ENCODE assay signal across 13 cellular contexts in genomic region chr1:158951956-158952355, GRCh38. TPM values are rescaled to one million over a fixed set of nuclear protein-coding genes. Genes with fewer than 3 reads are reported as not detected.
DNase-seq lines count a peak whose midpoint lies in the region; ATAC-seq and TF ChIP-seq lines count a peak whose summit lies in the region.
"Had no signal": no experiment of that assay in that cellular context is flagged by ENCODE, and none has a peak within 500 bp of the region (broad histone marks: within the 10 kb centered on the region; RNA-seq: fewer than 3 reads in every experiment).

No MANE protein-coding gene starts in this region.

- H3K9me3 ChIP-seq in body of pancreas (no peaks in the 10 kb centered on the region), Caco-2 (no peaks in the 10 kb centered on the region; the same call in 1 of the 2 replicates)
- H3K9me3 ChIP-seq: right lobe of liver, SJSA1 had no signal

- H3K36me3 Mint-ChIP-seq in T-helper 2 cell treated with Interferon-gamma antibody and Interleukin-4, amounts not matched to agents 5 μg/mL and 100 μg/mL, for 36 hours (ENCODE audit: low read depth), result peaks cover 54% of the 10 kb centered on the region
- no peaks in the 10 kb centered on the region for H3K36me3 Mint-ChIP-seq in Caco-2 (ENCODE audit: insufficient read depth, unreplicated experiment)

- peaks cover 11% of the 10 kb centered on the region for H3K9me3 Mint-ChIP-seq in T-helper 2 cell treated with Interferon-gamma antibody and Interleukin-4, amounts not matched to agents 5 μg/mL and 100 μg/mL, for 36 hours
- no peaks in the 10 kb centered on the region for H3K9me3 Mint-ChIP-seq in Caco-2 (ENCODE audit: unreplicated experiment)

- H3K4me1 Mint-ChIP-seq in T-helper 2 cell treated with Interferon-gamma antibody and Interleukin-4, amounts not matched to agents 5 μg/mL and 100 μg/mL, for 36 hours (ENCODE audit: low read depth), result no peaks in the 10 kb centered on the region
- no peaks in the 10 kb centered on the region for H3K4me1 Mint-ChIP-seq in Caco-2 (ENCODE audit: low read depth, unreplicated experiment)

- H3K27me3 ChIP-seq in body of pancreas (no peaks in the 10 kb centered on the region), Caco-2 (replicated peaks; ENCODE audit: control insufficient read depth, insufficient read depth, low read length) (no peaks in the 10 kb centered on the region)
- H3K27me3 ChIP-seq: breast epithelium, right lobe of liver, SJSA1 had no signal

- H3K4me3 ChIP-seq in body of pancreas (no peak overlapping the region), Caco-2 (ENCODE audit: low read depth, low read length) (no peak overlapping the region)
- H3K4me3 ChIP-seq: breast epithelium, right lobe of liver, SJSA1 had no signal

- TF ChIP-seq POLR2A in body of pancreas (IDR thresholded peaks at IDR 0.05), result no peak

- TF ChIP-seq CTCF in body of pancreas (IDR thresholded peaks at IDR 0.05) (no peak), Caco-2 (IDR thresholded peaks at IDR 0.05; ENCODE audit: insufficient read depth in 1 of 2, low read depth in 1 of 2, low read length in 1 of 2, severe bottlenecking in 1 of 2, unreplicated experiment in 1 of 2) (no peak)

- POLR2A ChIA-PET in Caco-2 (lab: Charles Lee), result no interaction called here

- BruUV-seq in Caco-2 (replicated peaks; lab: Mats Ljungman, UMichigan), result no TSS peak

- ATAC-seq in GM21360 (IDR thresholded peaks at IDR 0.05; ENCODE audit: unreplicated experiment) (peak; percentile 60), HG03571 (IDR thresholded peaks at IDR 0.05; ENCODE audit: unreplicated experiment) (peak; percentile 62), body of pancreas (no peak)
- ATAC-seq: activated CD8-positive, alpha-beta memory T cell treated with anti-CD3 and anti-CD28 coated beads, Interleukin-2, amount 10 ng/mL, durations not matched to agents 7 days and 5 days; right lobe of liver had no signal

- H3K27ac Mint-ChIP-seq in T-helper 2 cell treated with Interferon-gamma antibody and Interleukin-4, amounts not matched to agents 5 μg/mL and 100 μg/mL, for 36 hours, result no peak overlapping the region
- H3K27ac Mint-ChIP-seq in Caco-2 (ENCODE audit: unreplicated experiment), result no peak overlapping the region
- H3K27ac Mint-ChIP-seq: activated CD8-positive, alpha-beta memory T cell treated with anti-CD3 and anti-CD28 coated beads, Interleukin-2, amount 10 ng/mL, durations not matched to agents 7 days and 5 days had no signal

- no peaks in the 10 kb centered on the region for H3K27me3 Mint-ChIP-seq in T-helper 2 cell treated with Interferon-gamma antibody and Interleukin-4, amounts not matched to agents 5 μg/mL and 100 μg/mL, for 36 hours (ENCODE audit: low read depth)
- H3K27me3 Mint-ChIP-seq in Caco-2 (ENCODE audit: insufficient read depth, unreplicated experiment), result no peaks in the 10 kb centered on the region
- H3K27me3 Mint-ChIP-seq: activated CD8-positive, alpha-beta memory T cell treated with anti-CD3 and anti-CD28 coated beads, Interleukin-2, amount 10 ng/mL, durations not matched to agents 7 days and 5 days had no signal

- H3K4me1 ChIP-seq in body of pancreas, result no peaks in the 10 kb centered on the region
- no peaks in the 10 kb centered on the region for H3K4me1 ChIP-seq in Caco-2
- H3K4me1 ChIP-seq: breast epithelium, right lobe of liver, SJSA1 had no signal

- DNase-seq in GDM1 (lab: John Stamatoyannopoulos, UW) (peak; percentile 47), SK-N-DZ (ENCODE audit: low spot score) (peak; percentile 42), body of pancreas (no peak), Caco-2 (no peak)
- no peak for DNase-seq in T-helper 2 cell treated with Interferon-gamma antibody and Interleukin-4, amounts not matched to agents 5 μg/mL and 100 μg/mL, for 36 hours (ENCODE audit: low spot score)
- no peak for DNase-seq in activated CD8-positive, alpha-beta memory T cell treated with anti-CD3 and anti-CD28 coated beads for 24 hours
- DNase-seq: activated CD8-positive, alpha-beta memory T cell treated with anti-CD3 and anti-CD28 coated beads, Interleukin-2, amount 10 ng/mL, durations not matched to agents 7 days and 5 days; right lobe of liver had no signal

- intact Hi-C loops in body of pancreas (cut with DNase I), result no loop called here
- intact Hi-C loops in Caco-2 (cut with micrococcal nuclease; ENCODE audit: unreplicated experiment), result no loop called here

- no peaks in the 10 kb centered on the region for H3K36me3 ChIP-seq in body of pancreas (replicated peaks in 1 of 2; ENCODE audit: insufficient read depth in 1 of 2, low read depth in 2 of 2)
- H3K36me3 ChIP-seq in Caco-2 (ENCODE audit: control insufficient read depth, insufficient read depth, low read length), result no peaks in the 10 kb centered on the region
- H3K36me3 ChIP-seq: breast epithelium, right lobe of liver, SJSA1 had no signal

- H3K27ac ChIP-seq in body of pancreas, result no peak overlapping the region
- H3K27ac ChIP-seq: breast epithelium, C4-2B, right lobe of liver, SJSA1 had no signal

- WGBS in body of pancreas, 2 donors, result 75 to 78% methylated on average over 15 of the region's 15 CpGs

- H3K4me3 Mint-ChIP-seq in T-helper 2 cell treated with Interferon-gamma antibody and Interleukin-4, amounts not matched to agents 5 μg/mL and 100 μg/mL, for 36 hours, result no peak overlapping the region
- H3K4me3 Mint-ChIP-seq in Caco-2 (ENCODE audit: unreplicated experiment), result no peak overlapping the region
- H3K4me3 Mint-ChIP-seq: activated CD8-positive, alpha-beta memory T cell treated with anti-CD3 and anti-CD28 coated beads, Interleukin-2, amount 10 ng/mL, durations not matched to agents 7 days and 5 days had no signal

- CTCF ChIA-PET in Caco-2 (lab: Charles Lee), result no interaction called here

RNA-seq across cellular contexts. Expression of gene PYHIN1, which starts 20.6 kb away (rescaled TPM):
- polyA plus RNA-seq in SK-N-DZ (2014; cell fraction: cytosol; rRNA removed), result not detected in 2 replicates
- polyA plus RNA-seq in SK-N-DZ (2014; cell fraction: nucleus; rRNA removed), result not detected in 2 replicates
- total RNA-seq in body of pancreas (1 to 10 TPM in 1 of 2 donors, under 1 TPM in 1; 0.66 to 1.6 TPM), Caco-2 (2022) (not detected in 2 replicates)
- total RNA-seq: SJSA1 had no signal

RNA-seq across cellular contexts. Expression of gene IFI16, which starts 57.8 kb away (rescaled TPM):
- 0.30 and 0.88 TPM in 2 replicates for polyA plus RNA-seq in SK-N-DZ (2014; cell fraction: cytosol; rRNA removed)
- 0.91 and 1.1 TPM in 2 replicates for polyA plus RNA-seq in SK-N-DZ (2014; cell fraction: nucleus; rRNA removed)
- total RNA-seq in body of pancreas (10 to 100 TPM; 10.9 to 11.2 TPM), Caco-2 (2022) (0.19 TPM in 1 of 2 replicates, not detected in the other)

Comparison
In these comparisons a context has a peak if more than half of its experiments do, and no peak if none do; other contexts are left out.
1. DNase-seq: peak in GDM1 (single experiment) and SK-N-DZ (single experiment); none in T-helper 2 cell treated with Interferon-gamma antibody and Interleukin-4, amounts not matched to agents 5 μg/mL and 100 μg/mL, for 36 hours (single experiment), body of pancreas (0 of 4), Caco-2 (0 of 2) and activated CD8-positive, alpha-beta memory T cell treated with anti-CD3 and anti-CD28 coated beads for 24 hours (single experiment).
2. RNA of gene IFI16, which starts 57.8 kb away (total RNA-seq): 10.9 to 11.2 TPM in body of pancreas; 0.19 TPM in Caco-2; every median in the first group is over 10 times any median in the second.